ENCODE assay signal across 1 cellular context in genomic region chr20:32358883-32359632, GRCh38.
TF ChIP-seq lines count a peak whose summit lies in the region.

No MANE protein-coding gene starts in this region.

TF ChIP-seq in K562, 482 proteins besides CTCF, POLR2A, EP300 and RAD21 (continued from another document and continues in another):
- TF ChIP-seq KDM4B (IDR thresholded peaks at IDR 0.05; ENCODE audit: borderline replicate concordance in 2 of 2, low read depth in 1 of 2) = no peak
- no peak for TF ChIP-seq SMARCA5 (IDR thresholded peaks at IDR 0.05)
- no peak for TF ChIP-seq SPI1 (IDR thresholded peaks at IDR 0.05; ENCODE audit: borderline replicate concordance, low read depth, low read length)
- no peak for TF ChIP-seq HNRNPH1 (optimal IDR thresholded peaks at IDR 0.05; ENCODE audit: low read depth, low read length)
- TF ChIP-seq ZNF668 (CRISPR knock-in tag; IDR thresholded peaks at IDR 0.05) = no peak
- no peak for TF ChIP-seq GTF2B (IDR thresholded peaks at IDR 0.05; ENCODE audit: extremely low read depth, insufficient read length)
- TF ChIP-seq ZNF175 (CRISPR knock-in tag; IDR thresholded peaks at IDR 0.05; ENCODE audit: low read depth) = no peak
- TF ChIP-seq ZBTB2 (IDR thresholded peaks at IDR 0.05) = 0 out of 2 replicates have a peak, but pooled peaks have one; percentile 23
- no peak for TF ChIP-seq RFX5 (IDR thresholded peaks at IDR 0.05; ENCODE audit: low read depth, low read length)
- TF ChIP-seq SMAD4 (CRISPR knock-in tag; conservative IDR thresholded peaks at IDR 0.05) = 0 out of 2 replicates have a peak, but pooled peaks have one; percentile 18
- TF ChIP-seq NUFIP1 (IDR thresholded peaks at IDR 0.05; ENCODE audit: partially characterized antibody) = no peak
- no peak for TF ChIP-seq PHTF2 (CRISPR knock-in tag; IDR thresholded peaks at IDR 0.05)
- TF ChIP-seq ARHGAP35 (IDR thresholded peaks at IDR 0.05; ENCODE audit: partially characterized antibody) = no peak
- no peak for TF ChIP-seq FOSL1 (tag; conservative IDR thresholded peaks at IDR 0.05)
- TF ChIP-seq ZNF445 (CRISPR knock-in tag; IDR thresholded peaks at IDR 0.05; ENCODE audit: low read depth) = no peak
- TF ChIP-seq ZZZ3 (IDR thresholded peaks at IDR 0.05) = no peak
- TF ChIP-seq KHSRP (IDR thresholded peaks at IDR 0.05) = no peak
- peak; percentile 30; the same call in 1 of the 2 replicates for TF ChIP-seq AFF4 (CRISPR knock-in tag; IDR thresholded peaks at IDR 0.05)
- TF ChIP-seq NBN (IDR thresholded peaks at IDR 0.05; ENCODE audit: low read depth) = no peak
- no peak for TF ChIP-seq HIVEP1 (CRISPR knock-in tag; IDR thresholded peaks at IDR 0.05)
- no peak for TF ChIP-seq U2AF1 (optimal IDR thresholded peaks at IDR 0.05; ENCODE audit: low read depth, low read length)
- no peak for TF ChIP-seq SMARCA4 (IDR thresholded peaks at IDR 0.05)
- TF ChIP-seq EHMT2 (IDR thresholded peaks at IDR 0.05) = no peak
- TF ChIP-seq ZBTB43 (CRISPR knock-in tag; IDR thresholded peaks at IDR 0.05) = no peak
- TF ChIP-seq ZNF280A (IDR thresholded peaks at IDR 0.05; ENCODE audit: low read depth, partially characterized antibody) = no peak
- no peak for TF ChIP-seq ETV1 (tag; conservative IDR thresholded peaks at IDR 0.05; ENCODE audit: low read depth)
- peak; percentile 81 to 89 for TF ChIP-seq MAZ (CRISPR knock-in tag; conservative IDR thresholded peaks at IDR 0.05 in 1 of 2, IDR thresholded peaks at IDR 0.05 in 1 of 2)
- TF ChIP-seq ADNP (tag; IDR thresholded peaks at IDR 0.05) = no peak
- TF ChIP-seq SNIP1 (IDR thresholded peaks at IDR 0.05; ENCODE audit: low read depth) = no peak
- no peak for TF ChIP-seq MTA3 (IDR thresholded peaks at IDR 0.05; ENCODE audit: borderline replicate concordance)
- 0 out of 2 replicates have a peak, but pooled peaks have one; percentile 10 for TF ChIP-seq BRD4 (IDR thresholded peaks at IDR 0.05)
- TF ChIP-seq L3MBTL2 (IDR thresholded peaks at IDR 0.05) = no peak
- TF ChIP-seq HNRNPLL (IDR thresholded peaks at IDR 0.05; ENCODE audit: low read depth, low read length, poor library complexity, severe bottlenecking) = peak; percentile 43
- TF ChIP-seq LARP7 (IDR thresholded peaks at IDR 0.05) = no peak
- TF ChIP-seq ZNF311 (CRISPR knock-in tag; IDR thresholded peaks at IDR 0.05) = no peak
- no peak for TF ChIP-seq ZNF57 (CRISPR knock-in tag; IDR thresholded peaks at IDR 0.05)
- peak; percentile 61 for TF ChIP-seq PRDM10 (IDR thresholded peaks at IDR 0.05; ENCODE audit: partially characterized antibody)
- TF ChIP-seq ZNF79 (CRISPR knock-in tag; IDR thresholded peaks at IDR 0.05; ENCODE audit: low read depth) = no peak
- TF ChIP-seq POLR2AphosphoS5 (IDR thresholded peaks at IDR 0.05; ENCODE audit: control insufficient read depth, insufficient read depth, low read depth, low read length) = peak; percentile 47; the same call in 1 of the 2 replicates
- no peak for TF ChIP-seq PATZ1 (CRISPR knock-in tag; IDR thresholded peaks at IDR 0.05; ENCODE audit: borderline replicate concordance)
- no peak for TF ChIP-seq TSC22D4 (tag; IDR thresholded peaks at IDR 0.05)
- peak; percentile 66; the same call in 1 of the 2 replicates for TF ChIP-seq RB1 (IDR thresholded peaks at IDR 0.05; ENCODE audit: low read depth)
- no peak for TF ChIP-seq ZNF75A (CRISPR knock-in tag; IDR thresholded peaks at IDR 0.05)
- TF ChIP-seq STAT6 (CRISPR knock-in tag; IDR thresholded peaks at IDR 0.05) = no peak
- TF ChIP-seq ZNF830 (CRISPR knock-in tag; IDR thresholded peaks at IDR 0.05) = no peak
- TF ChIP-seq CCNT2 (IDR thresholded peaks at IDR 0.05; ENCODE audit: borderline replicate concordance, extremely low read depth, insufficient read length, low read depth, low read length) = peak; percentile 25
- no peak for TF ChIP-seq ZBTB49 (CRISPR knock-in tag; IDR thresholded peaks at IDR 0.05; ENCODE audit: borderline replicate concordance)
- TF ChIP-seq RBBP5 (IDR thresholded peaks at IDR 0.05; ENCODE audit: borderline replicate concordance, insufficient read depth, low read length, poor library complexity, severe bottlenecking) = peak; percentile 47
